In the genomic region with DNA sequence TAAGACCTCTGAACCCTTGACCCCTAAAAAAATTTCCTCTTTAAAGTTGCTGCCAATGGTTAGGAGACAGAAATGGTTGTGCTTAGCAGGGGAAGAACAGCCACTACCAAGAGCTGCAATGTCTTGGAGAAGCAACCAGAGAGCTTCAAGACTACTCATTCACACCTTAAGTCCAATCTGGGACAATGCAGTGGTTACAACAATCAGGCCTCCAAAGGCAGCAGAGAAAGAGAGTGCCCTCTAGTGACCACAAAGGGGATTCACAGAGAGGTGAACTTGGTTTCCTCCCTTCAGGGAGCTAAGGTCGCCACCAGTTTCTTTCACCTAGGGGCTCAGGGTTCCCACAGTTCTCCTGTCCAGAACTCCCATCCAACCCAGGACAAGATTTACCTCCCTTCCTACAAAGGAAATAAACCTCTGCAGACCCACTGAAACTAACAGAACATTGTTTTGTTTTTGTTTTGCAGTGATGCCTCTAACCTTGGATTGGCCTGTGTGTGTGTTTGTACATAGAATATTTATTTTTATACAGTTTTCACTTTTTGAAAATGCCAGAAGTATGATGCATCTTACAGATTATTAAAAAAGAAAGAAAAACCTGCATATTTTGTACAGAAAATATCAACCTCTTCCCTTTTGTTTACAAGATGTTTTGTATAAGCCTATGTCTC, we compare ENCODE assay signal across 8 cellular contexts.
DNase-seq lines count a peak whose midpoint lies in the region; TF ChIP-seq lines count a peak whose summit lies in the region.

No MANE protein-coding gene starts in this region.

- H3K36me3 ChIP-seq in Peyer's patch: no peaks in the 10 kb centered on the region
- peaks cover 23 to 27% of the 10 kb centered on the region in 2 experiments for H3K36me3 ChIP-seq in mesenchymal stem cell (ENCODE audit: control insufficient read depth in 1 of 2, insufficient read depth in 2 of 2, low read depth in 1 of 2, low read length in 2 of 2)

- no peak overlapping the region for H3K9ac ChIP-seq in mesenchymal stem cell (ENCODE audit: low read length)

- no peaks in the 10 kb centered on the region for H3K9me3 ChIP-seq in AG04450 (ENCODE audit: control insufficient read depth, insufficient read depth, low read length)
- no peaks in the 10 kb centered on the region for H3K9me3 ChIP-seq in Peyer's patch
- no peaks in the 10 kb centered on the region for H3K9me3 ChIP-seq in mesenchymal stem cell (ENCODE audit: control insufficient read depth, low read length)

- POLR2A ChIA-PET in AG04450 (lab: Yijun Ruan, JAX): no interaction called here
- POLR2A ChIA-PET in GM10248 (lab: Yijun Ruan, JAX): no interaction called here

- TF ChIP-seq CTCF in AG04450 (IDR thresholded peaks at IDR 0.05; ENCODE audit: low read depth, low read length) (peak; percentile 89), GM10248 (IDR thresholded peaks at IDR 0.05; ENCODE audit: control extremely low read depth, extremely low read depth, low read depth, missing control alignments) (peak; percentile 89), Peyer's patch (IDR thresholded peaks at IDR 0.05) (peak in 5 of 6 experiments; percentile 23 to 77 (median 67))

- H2BK12ac ChIP-seq in mesenchymal stem cell (ENCODE audit: low read length in 2 of 2): no peak overlapping the region

- TF ChIP-seq POLR2A in Peyer's patch (IDR thresholded peaks at IDR 0.05): no peak

- no peak overlapping the region for H3K23ac ChIP-seq in mesenchymal stem cell (ENCODE audit: low read length in 2 of 2)

- H4K8ac ChIP-seq in mesenchymal stem cell (ENCODE audit: low read length): no peak overlapping the region

- peaks cover 19% of the 10 kb centered on the region for H3K27me3 Mint-ChIP-seq in dendritic cell treated with granulocyte-macrophage colony-stimulating factor and Interleukin-4, amounts not matched to agents 40 ng/mL and 50 ng/mL, for 4 days

- no peaks in the 10 kb centered on the region for H3K9me3 Mint-ChIP-seq in dendritic cell treated with granulocyte-macrophage colony-stimulating factor and Interleukin-4, amounts not matched to agents 40 ng/mL and 50 ng/mL, for 4 days

- no peak overlapping the region for H3K4me3 Mint-ChIP-seq in dendritic cell treated with granulocyte-macrophage colony-stimulating factor and Interleukin-4, amounts not matched to agents 40 ng/mL and 50 ng/mL, for 4 days

- DNase-seq in AG04450 (ENCODE audit: low read depth, low spot score) (no peak), GM10248 (ENCODE audit: extremely low spot score) (peak; percentile 76), HS-5 (ENCODE audit: low read depth) (peak; percentile 15), Peyer's patch (peak in 1 of 3 donors; percentile 67), mesenchymal stem cell (peak; percentile 60), COLO668 (lab: John Stamatoyannopoulos, UW; ENCODE audit: unreplicated experiment) (no peak), epidermal melanocyte (ENCODE audit: insufficient read length, low spot score) (no peak)

- H3K36me3 Mint-ChIP-seq in dendritic cell treated with granulocyte-macrophage colony-stimulating factor and Interleukin-4, amounts not matched to agents 40 ng/mL and 50 ng/mL, for 4 days (ENCODE audit: low read depth): no peaks in the 10 kb centered on the region

- no peaks in the 10 kb centered on the region for H3K79me1 ChIP-seq in mesenchymal stem cell (replicated peaks; ENCODE audit: low read length, poor library complexity, severe bottlenecking)

- H3K14ac ChIP-seq in mesenchymal stem cell (ENCODE audit: low read length in 2 of 2): no peak overlapping the region

- peaks cover 60% of the 10 kb centered on the region for H3K4me1 Mint-ChIP-seq in dendritic cell treated with granulocyte-macrophage colony-stimulating factor and Interleukin-4, amounts not matched to agents 40 ng/mL and 50 ng/mL, for 4 days (ENCODE audit: low read depth)

- H3K27me3 ChIP-seq in AG04450 (ENCODE audit: control insufficient read depth, insufficient read depth, low read length): no peaks in the 10 kb centered on the region
- H3K27me3 ChIP-seq in Peyer's patch: no peaks in the 10 kb centered on the region
- peaks cover 0 to 12% of the 10 kb centered on the region in 2 experiments for H3K27me3 ChIP-seq in mesenchymal stem cell (ENCODE audit: control insufficient read depth in 1 of 2, insufficient read depth in 1 of 2, low read length in 2 of 2)

- CTCF ChIA-PET in AG04450 (lab: Charles Lee): interaction anchor here (0.6 to 3.7 kb wide), 32 partner anchors 9 to 966 kb away, joined by 3 to 44 read pairs (median 4); no protein-coding TSS in a partner anchor
- CTCF ChIA-PET in GM10248 (lab: Yijun Ruan, JAX): interaction anchor here (0.6 to 4.9 kb wide), 45 partner anchors 8 to 495 kb away, joined by 3 to 71 read pairs (median 5); a partner anchor contains a TSS

- no peak overlapping the region for H2BK5ac ChIP-seq in mesenchymal stem cell (ENCODE audit: low read depth, low read length, poor library complexity, severe bottlenecking)

- no peak overlapping the region for H2AK5ac ChIP-seq in mesenchymal stem cell (ENCODE audit: low read length, severe bottlenecking)

- H3K4ac ChIP-seq in mesenchymal stem cell (ENCODE audit: low read depth in 1 of 2, low read length in 2 of 2): no peak overlapping the region

- 75% methylated on average over 1 of the region's 1 CpG for WGBS in mesenchymal stem cell

- no peak overlapping the region for H3K18ac ChIP-seq in mesenchymal stem cell (ENCODE audit: low read depth in 1 of 2, low read length in 2 of 2)

- H2BK120ac ChIP-seq in mesenchymal stem cell (ENCODE audit: low read depth, low read length): no peak overlapping the region

- no peak overlapping the region for H3K4me2 ChIP-seq in mesenchymal stem cell (ENCODE audit: low read length, poor library complexity, severe bottlenecking)

- no peak overlapping the region for H3K27ac ChIP-seq in AG04450 (ENCODE audit: low read depth, low read length)
- H3K27ac ChIP-seq in Peyer's patch: no peak overlapping the region
- no peak overlapping the region for H3K27ac ChIP-seq in mesenchymal stem cell (ENCODE audit: low read length, poor library complexity, severe bottlenecking)

- intact Hi-C loops in dendritic cell treated with granulocyte-macrophage colony-stimulating factor and Interleukin-4, amounts not matched to agents 40 ng/mL and 50 ng/mL, for 4 days (cut with micrococcal nuclease): no loop called here

- no peak overlapping the region for H3K4me3 ChIP-seq in AG04450 (ENCODE audit: low read depth, low read length)
- no peak overlapping the region for H3K4me3 ChIP-seq in Peyer's patch
- no peak overlapping the region for H3K4me3 ChIP-seq in mesenchymal stem cell (ENCODE audit: insufficient read depth in 1 of 2, low read depth in 1 of 2, low read length in 2 of 2)

- H2AFZ ChIP-seq in mesenchymal stem cell (ENCODE audit: low read depth, low read length): no peak overlapping the region

- peak overlapping the region; percentile 35 for H3K27ac Mint-ChIP-seq in dendritic cell treated with granulocyte-macrophage colony-stimulating factor and Interleukin-4, amounts not matched to agents 40 ng/mL and 50 ng/mL, for 4 days

- H3K4me1 ChIP-seq in Peyer's patch (peaks cover 0 to 9% (median 0%) of the 10 kb centered on the region in 4 donors), mesenchymal stem cell (ENCODE audit: control insufficient read depth, insufficient read depth, low read depth, low read length) (peaks cover 18% of the 10 kb centered on the region)

- no peak overlapping the region for H4K91ac ChIP-seq in mesenchymal stem cell (ENCODE audit: low read length)

- H2BK15ac ChIP-seq in mesenchymal stem cell (ENCODE audit: low read depth, poor library complexity, severe bottlenecking): no peak overlapping the region

Comparison
In these comparisons a context has a peak if more than half of its experiments do, and no peak if none do; other contexts are left out.
1. DNase-seq: peak in GM10248 (single experiment), HS-5 (single experiment) and mesenchymal stem cell (single experiment); none in AG04450 (single experiment), COLO668 (single experiment) and epidermal melanocyte (single experiment).
2. Peak in every context shown above with its lines, with median percentiles within 50 percentile points of each other: CTCF ChIP-seq.